ENCODE assay signal across 12 cellular contexts in genomic region chr5:109105631-109106267, GRCh38.
A peak's percentile ranks its signal among the peaks of the same experiment; 100 is the strongest.
DNase-seq lines count a peak whose midpoint lies in the region; ATAC-seq, FAIRE-seq and TF ChIP-seq lines count a peak whose summit lies in the region.
"Had no signal": no experiment of that assay in that cellular context is flagged by ENCODE, and none has a peak within 500 bp of the region (broad histone marks: within the 10 kb centered on the region; RNA-seq: fewer than 3 reads in every experiment).

No MANE protein-coding gene starts in this region.

- TF ChIP-seq CTCF in right atrium auricular region (IDR thresholded peaks at IDR 0.05), result no peak
- no peak for TF ChIP-seq CTCF in astrocyte of the spinal cord (IDR thresholded peaks at IDR 0.05; ENCODE audit: low read depth, low read length)

- peak; percentile 77 for ATAC-seq in Right ventricle myocardium superior (ENCODE audit: poor library complexity)
- ATAC-seq in GM19328 (IDR thresholded peaks at IDR 0.05; ENCODE audit: unreplicated experiment), result no peak
- ATAC-seq in GM19324 (IDR thresholded peaks at IDR 0.05; ENCODE audit: low FRiP score, unreplicated experiment), result no peak

- H3K4me1 ChIP-seq in right atrium auricular region, result peaks cover 0 to 12% of the 10 kb centered on the region in 2 donors

- no peaks in the 10 kb centered on the region for H3K27me3 ChIP-seq in right atrium auricular region
- H3K27me3 ChIP-seq: upper lobe of left lung had no signal

- H3K4me3 ChIP-seq in right atrium auricular region, result no peak overlapping the region
- no peak overlapping the region for H3K4me3 ChIP-seq in astrocyte of the spinal cord (ENCODE audit: low read depth, low read length)
- H3K4me3 ChIP-seq: upper lobe of left lung had no signal

- H3K27ac ChIP-seq in right atrium auricular region, result peak overlapping the region in 1 of 2 donors; percentile 17

- H3K36me3 ChIP-seq in right atrium auricular region, result no peaks in the 10 kb centered on the region
- H3K36me3 ChIP-seq: upper lobe of left lung had no signal

- no peaks in the 10 kb centered on the region for H3K9me3 ChIP-seq in right atrium auricular region
- H3K9me3 ChIP-seq: upper lobe of left lung had no signal

- DNase-seq in Right ventricle myocardium superior, result no peak
- DNase-seq in right atrium auricular region (ENCODE audit: low spot score), result no peak
- peak; percentile 90 for DNase-seq in astrocyte of the spinal cord (ENCODE audit: low read depth, low spot score)
- no peak for DNase-seq in T-helper 2 cell
- DNase-seq in NCI-H187 (lab: John Stamatoyannopoulos, UW), result no peak
- DNase-seq: NCI-H345; stimulated activated CD4-positive, alpha-beta T cell treated with anti-CD3 and anti-CD28 coated beads, Interleukin-12 subunit alpha, Interleukin-12 subunit beta, amount 100 ng/mL, for 4 hours; upper lobe of left lung had no signal

- in situ Hi-C loops in astrocyte of the spinal cord (cut with HindIII; ENCODE audit: low sequenced_read_pairs), result no loop called here

- intact Hi-C loops in Right ventricle myocardium superior (cut with DNase I), result no loop called here

- peak; percentile 97 for FAIRE-seq in islet of Langerhans (lab: Jason Lieb, UNC)
- FAIRE-seq: frontal cortex had no signal
